9 cellular contexts compared by ENCODE assay signal in the genomic region with DNA sequence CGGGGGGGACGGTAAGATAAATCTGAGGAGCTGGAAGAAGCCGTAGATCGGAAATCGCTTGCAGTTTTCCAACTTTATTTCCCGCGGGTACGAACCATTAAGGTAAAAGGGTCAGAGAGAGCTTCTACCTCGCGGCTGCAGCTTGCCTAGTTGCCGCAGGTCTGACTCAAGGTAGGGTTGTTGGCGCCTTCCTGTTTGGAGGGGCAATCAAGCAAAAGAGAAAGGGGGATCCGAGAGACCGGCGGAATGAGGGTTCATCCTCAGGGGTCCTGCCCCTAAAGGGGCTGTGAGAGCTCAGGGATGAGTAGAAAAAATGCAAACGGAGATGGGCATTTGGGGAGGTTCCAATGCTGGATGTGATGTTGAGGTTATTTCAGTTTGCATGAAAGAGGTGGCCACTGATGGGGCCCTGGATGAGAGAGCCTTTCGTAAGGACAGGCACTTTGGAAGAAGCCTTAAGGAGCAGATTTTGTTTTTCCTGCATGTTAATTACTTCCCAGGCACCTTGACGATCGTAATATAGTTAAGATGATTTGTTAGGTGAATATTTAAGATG. TPM values are rescaled to one million over a fixed set of nuclear protein-coding genes. Genes with fewer than 3 reads are reported as not detected.
A peak's percentile ranks its signal among the peaks of the same experiment; 100 is the strongest.
DNase-seq lines count a peak whose midpoint lies in the region; ATAC-seq and TF ChIP-seq lines count a peak whose summit lies in the region.
"Had no signal": no experiment of that assay in that cellular context is flagged by ENCODE, and none has a peak within 500 bp of the region (broad histone marks: within the 10 kb centered on the region; RNA-seq: fewer than 3 reads in every experiment).

No MANE protein-coding gene starts in this region.

- no peak overlapping the region for H3K27ac Mint-ChIP-seq in activated T-cell treated with anti-CD3 and anti-CD28 coated beads, Interleukin-2, amount 50 U/mL, for 24 hours

- in situ Hi-C loops in brain microvascular endothelial cell (cut with HindIII; ENCODE audit: low pct_ligation_motif_present, low sequenced_read_pairs): no loop called here

- WGBS in mesendoderm (ENCODE audit: extremely low coverage, insufficient coverage, low lambda C conversion rate): no CpG with 5 or more reads among the region's 19 CpGs
- WGBS in tibial nerve, 2 donors: 6 to 7% methylated on average over 19 of the region's 19 CpGs

- no peaks in the 10 kb centered on the region for H3K36me3 Mint-ChIP-seq in activated T-cell treated with anti-CD3 and anti-CD28 coated beads, Interleukin-2, amount 50 U/mL, for 24 hours (ENCODE audit: low read depth)

- H3K4ac ChIP-seq in mesendoderm (ENCODE audit: low read depth, low read length): no peak overlapping the region

- no peak overlapping the region for H4K8ac ChIP-seq in mesendoderm (ENCODE audit: low read depth, low read length)

- ATAC-seq in HG02870 (IDR thresholded peaks at IDR 0.05; ENCODE audit: unreplicated experiment) (no peak), HG02763 (IDR thresholded peaks at IDR 0.05; ENCODE audit: unreplicated experiment) (no peak)

- H3K18ac ChIP-seq in mesendoderm (ENCODE audit: low read length): no peak overlapping the region

- no peak overlapping the region for H3K23ac ChIP-seq in mesendoderm (ENCODE audit: low read length)

- no peak for TF ChIP-seq EP300 in tibial nerve (IDR thresholded peaks at IDR 0.05)

- no peak overlapping the region for H4K5ac ChIP-seq in mesendoderm (ENCODE audit: low read length)

- no peaks in the 10 kb centered on the region for H3K79me2 ChIP-seq in mesendoderm (ENCODE audit: control insufficient read depth, insufficient read depth, low read length)

- H3K56ac ChIP-seq in mesendoderm (ENCODE audit: low read length): peak overlapping the region; percentile 87

- H2BK15ac ChIP-seq in mesendoderm (replicated peaks; ENCODE audit: low read depth): no peak overlapping the region

- H3K27me3 Mint-ChIP-seq in activated T-cell treated with anti-CD3 and anti-CD28 coated beads, Interleukin-2, amount 50 U/mL, for 24 hours: peaks cover 87% of the 10 kb centered on the region

- peak overlapping the region; percentile 79 for H3K4me2 ChIP-seq in mesendoderm (ENCODE audit: low read length)

- no peaks in the 10 kb centered on the region for H3K27me3 ChIP-seq in brain microvascular endothelial cell (replicated peaks)
- no peaks in the 10 kb centered on the region for H3K27me3 ChIP-seq in mesendoderm (ENCODE audit: insufficient read depth, low read length, poor library complexity)
- H3K27me3 ChIP-seq in tibial nerve: peaks cover 0 to 30% of the 10 kb centered on the region in 2 donors

- H2BK120ac ChIP-seq in mesendoderm (ENCODE audit: low read depth, low read length): no peak overlapping the region

- H3K4me3 ChIP-seq in brain microvascular endothelial cell (ENCODE audit: low read depth, low read length): peak overlapping the region; percentile 65
- peak overlapping the region; percentile 60 for H3K4me3 ChIP-seq in mesendoderm (ENCODE audit: low read length)
- H3K4me3 ChIP-seq in tibial nerve: peak overlapping the region; percentile 20 to 58 (median 36)

- no peaks in the 10 kb centered on the region for H3K9me3 ChIP-seq in tibial nerve

- H3K36me3 ChIP-seq in brain microvascular endothelial cell (replicated peaks) (no peaks in the 10 kb centered on the region), mesendoderm (ENCODE audit: control insufficient read depth, insufficient read depth, low read length) (no peaks in the 10 kb centered on the region), tibial nerve (no peaks in the 10 kb centered on the region)

- H2AK5ac ChIP-seq in mesendoderm (ENCODE audit: low read length): no peak overlapping the region

- H3K9me3 Mint-ChIP-seq in activated T-cell treated with anti-CD3 and anti-CD28 coated beads, Interleukin-2, amount 50 U/mL, for 24 hours: no peaks in the 10 kb centered on the region

- peak overlapping the region; percentile 32 for H3K9ac ChIP-seq in mesendoderm (ENCODE audit: low read length)

- peak overlapping the region; percentile 56 for H3K27ac ChIP-seq in brain microvascular endothelial cell
- H3K27ac ChIP-seq in mesendoderm (ENCODE audit: low read depth, low read length): no peak overlapping the region
- H3K27ac ChIP-seq in tibial nerve: peak overlapping the region in 2 of 4 donors; percentile 57

- no peak overlapping the region for H2BK5ac ChIP-seq in mesendoderm (ENCODE audit: low read length)

- peak overlapping the region; percentile 52 for H3K4me3 Mint-ChIP-seq in activated T-cell treated with anti-CD3 and anti-CD28 coated beads, Interleukin-2, amount 50 U/mL, for 24 hours

- no peak for TF ChIP-seq CTCF in brain microvascular endothelial cell (IDR thresholded peaks at IDR 0.05; ENCODE audit: low read depth, low read length, missing control alignments)
- no peak for TF ChIP-seq CTCF in tibial nerve (IDR thresholded peaks at IDR 0.05)

- peaks cover 29% of the 10 kb centered on the region for H3K4me1 Mint-ChIP-seq in activated T-cell treated with anti-CD3 and anti-CD28 coated beads, Interleukin-2, amount 50 U/mL, for 24 hours (ENCODE audit: low read depth)

- no peak for DNase-seq in activated T-cell treated with anti-CD3 and anti-CD28 coated beads, Interleukin-2, amount 50 U/mL, for 24 hours
- DNase-seq in activated T-cell treated with anti-CD3 and anti-CD28 coated beads, Interleukin-2, amount 50 U/mL, for 1 hour: no peak
- DNase-seq in brain microvascular endothelial cell (no peak), mesendoderm (no peak), tibial nerve (ENCODE audit: low spot score in 2 of 2) (no peak), dermis blood vessel endothelial cell (no peak)

- TF ChIP-seq POLR2A in tibial nerve (IDR thresholded peaks at IDR 0.05): no peak

- no peaks in the 10 kb centered on the region for H3K79me1 ChIP-seq in mesendoderm (ENCODE audit: low read length)

- H3K4me1 ChIP-seq in mesendoderm (ENCODE audit: control insufficient read depth, low read depth, low read length) (no peaks in the 10 kb centered on the region), tibial nerve (peaks cover 0 to 18% (median 5%) of the 10 kb centered on the region in 4 donors)

RNA-seq across cellular contexts. Expression of a gene that starts 0.9 kb away (rescaled TPM):
- 0.06 TPM for polyA plus RNA-seq in mesendoderm (2013, experiment 1 of 2)
- 0.03 TPM for polyA plus RNA-seq in mesendoderm (2013, experiment 2 of 2)
- 1 to 10 TPM in 1 of 4 donors, under 1 TPM in 3; 0.22 to 1.8 (median 0.51) TPM for total RNA-seq in tibial nerve
- total RNA-seq in dermis blood vessel endothelial cell: not detected in 2 replicates
- total RNA-seq: T-helper 1 cell treated with Interleukin-12 subunit alpha and Interleukin-12 subunit beta and Interleukin-4 antibody, amounts not matched to agents 30 ng/mL and 1 ng/mL, for 36 hours had no signal
